ENCODE assay signal across 21 cellular contexts in genomic region chr6:28707387-28708282, GRCh38.
"Had no signal": no experiment of that assay in that cellular context is flagged by ENCODE, and none has a peak within 500 bp of the region (broad histone marks: within the 10 kb centered on the region; RNA-seq: fewer than 3 reads in every experiment).

No MANE protein-coding gene starts in this region.

- ATAC-seq: activated CD8-positive, alpha-beta memory T cell treated with anti-CD3 and anti-CD28 coated beads, Interleukin-2, amount 10 ng/mL, durations not matched to agents 7 days and 5 days; activated CD8-positive, alpha-beta T cell treated with anti-CD3 and anti-CD28 coated beads for 36 hours; activated naive CD4-positive, alpha-beta T cell treated with anti-CD3 and anti-CD28 coated beads, Interleukin-2, amount 50 U/mL, for 72 hours; heart right ventricle; left colon; natural killer cell; sciatic nerve; SK-N-SH treated with all-trans-retinoic acid at 6 μM for 48 hours; stimulated activated effector memory CD8-positive, alpha-beta T cell treated with anti-CD3 and anti-CD28 coated beads, Interleukin-12 subunit alpha, Interleukin-12 subunit beta, amount 100 ng/mL, for 72 hours had no signal

- H3K36me3 ChIP-seq: colonic mucosa, heart right ventricle, vagina had no signal

- H3K4me3 Mint-ChIP-seq: activated B cell treated with CpG ODN at 0.5 μM for 24 hours; activated CD8-positive, alpha-beta memory T cell treated with anti-CD3 and anti-CD28 coated beads, Interleukin-2, amount 10 ng/mL, durations not matched to agents 7 days and 5 days; activated CD8-positive, alpha-beta T cell treated with anti-CD3 and anti-CD28 coated beads for 36 hours; stimulated activated effector memory CD8-positive, alpha-beta T cell treated with anti-CD3 and anti-CD28 coated beads, Interleukin-12 subunit alpha, Interleukin-12 subunit beta, amount 100 ng/mL, for 72 hours had no signal

- H3K4me1 ChIP-seq: colonic mucosa, heart right ventricle, vagina had no signal

- H3K27ac ChIP-seq: colonic mucosa, dorsolateral prefrontal cortex, epithelial cell of prostate, heart right ventricle, vagina had no signal

- H3K27me3 ChIP-seq: colonic mucosa, vagina had no signal

- H3K9me3 ChIP-seq: colonic mucosa had no signal

- H3K27ac Mint-ChIP-seq: activated B cell treated with CpG ODN at 0.5 μM for 24 hours; activated CD8-positive, alpha-beta memory T cell treated with anti-CD3 and anti-CD28 coated beads, Interleukin-2, amount 10 ng/mL, durations not matched to agents 7 days and 5 days; activated CD8-positive, alpha-beta T cell treated with anti-CD3 and anti-CD28 coated beads for 36 hours; activated naive CD4-positive, alpha-beta T cell treated with anti-CD3 and anti-CD28 coated beads, Interleukin-2, amount 50 U/mL, for 72 hours; natural killer cell; stimulated activated effector memory CD8-positive, alpha-beta T cell treated with anti-CD3 and anti-CD28 coated beads, Interleukin-12 subunit alpha, Interleukin-12 subunit beta, amount 100 ng/mL, for 72 hours had no signal

- H3K4me3 ChIP-seq: colonic mucosa, dorsolateral prefrontal cortex, heart right ventricle, vagina had no signal

- DNase-seq: activated B cell treated with CpG ODN at 0.5 μM for 24 hours; activated CD4-positive, alpha-beta T cell treated with anti-CD3 and anti-CD28 coated beads for 48 hours; activated CD8-positive, alpha-beta memory T cell treated with anti-CD3 and anti-CD28 coated beads, Interleukin-2, amount 10 ng/mL, durations not matched to agents 7 days and 5 days; activated CD8-positive, alpha-beta T cell treated with anti-CD3 and anti-CD28 coated beads for 36 hours; activated effector memory CD4-positive, alpha-beta T cell treated with anti-CD3 and anti-CD28 coated beads, Interleukin-2, amount 50 U/mL, for 16 hours; activated T-cell treated with anti-CD3 and anti-CD28 coated beads for 4 hours; colonic mucosa; dorsolateral prefrontal cortex; heart right ventricle; left colon; natural killer cell; occipital lobe; small intestine; stimulated activated CD4-positive, alpha-beta T cell treated with anti-CD3 and anti-CD28 coated beads, Interleukin-2, amount 100 ng/mL, for 24 hours; trophoblast cell had no signal
